ENCODE assay signal across 8 cellular contexts in the genomic region with DNA sequence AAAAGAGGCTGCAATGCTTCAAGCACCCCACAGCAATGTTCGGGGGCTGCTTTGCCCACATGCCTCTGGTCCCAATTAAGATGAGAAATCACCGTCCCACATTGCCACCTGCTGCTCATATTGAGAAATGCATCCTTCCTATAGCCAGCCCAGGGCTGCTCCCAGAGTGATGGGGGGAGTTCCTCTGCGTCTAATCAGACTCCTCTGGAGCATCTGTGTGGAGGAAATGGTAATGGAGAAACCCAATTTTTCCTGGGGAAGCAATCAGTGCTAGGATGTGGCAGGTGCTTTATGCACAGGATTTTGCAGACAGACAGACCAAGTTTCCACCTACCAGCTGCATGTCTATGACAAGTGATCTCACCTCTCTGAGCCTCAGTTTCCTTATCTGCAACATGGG. TPM values are rescaled to one million over a fixed set of nuclear protein-coding genes. Genes with fewer than 3 reads are reported as not detected.
DNase-seq lines count a peak whose midpoint lies in the region; ATAC-seq and TF ChIP-seq lines count a peak whose summit lies in the region.

No MANE protein-coding gene starts in this region.

- ATAC-seq in right cardiac atrium (peak; percentile 64 to 77), GM18861 (IDR thresholded peaks at IDR 0.05; ENCODE audit: unreplicated experiment) (no peak)

- H3K27me3 ChIP-seq in SU-DHL-6 (ENCODE audit: low read length) (no peaks in the 10 kb centered on the region), adipocyte (replicated peaks; ENCODE audit: control insufficient read depth, insufficient read depth, low read length) (no peaks in the 10 kb centered on the region), right cardiac atrium (ENCODE audit: control insufficient read depth, insufficient read depth) (no peaks in the 10 kb centered on the region)

- no peaks in the 10 kb centered on the region for H3K9me3 ChIP-seq in SU-DHL-6 (ENCODE audit: insufficient read depth, low read length)
- peaks cover 3% of the 10 kb centered on the region for H3K9me3 ChIP-seq in adipocyte (ENCODE audit: control insufficient read depth, low read length)
- no peaks in the 10 kb centered on the region for H3K9me3 ChIP-seq in right cardiac atrium (ENCODE audit: control insufficient read depth, low read length)

- no peaks in the 10 kb centered on the region for H3K79me2 ChIP-seq in SU-DHL-6 (ENCODE audit: insufficient read depth, low read length)

- DNase-seq in SIG-M5 treated with dmso at 0.1 percent for 504 hours (lab: John Stamatoyannopoulos, UW; ENCODE audit: unreplicated experiment), result peak; percentile 61
- DNase-seq in SIG-M5 (lab: John Stamatoyannopoulos, UW), result no peak
- DNase-seq in NCI-H1092 (lab: John Stamatoyannopoulos, UW), result peak; percentile 37
- DNase-seq in adipocyte (ENCODE audit: low read depth), result peak; percentile 86
- peak in 1 of 3 donors; percentile 60 for DNase-seq in right cardiac atrium
- DNase-seq in skeletal muscle cell (ENCODE audit: low read depth), result peak; percentile 3

- TF ChIP-seq CTCF in SU-DHL-6 (IDR thresholded peaks at IDR 0.05; ENCODE audit: insufficient read depth, low read length, poor library complexity, severe bottlenecking), result peak; percentile 63

- H3K27ac ChIP-seq in SU-DHL-6 (ENCODE audit: low read depth, low read length) (no peak overlapping the region), right cardiac atrium (ENCODE audit: low read length) (no peak overlapping the region)

- H3F3A ChIP-seq in SU-DHL-6 (ENCODE audit: insufficient read depth), result no peaks in the 10 kb centered on the region

- H4K20me1 ChIP-seq in SU-DHL-6 (ENCODE audit: low read depth, low read length), result no peaks in the 10 kb centered on the region

- no peak overlapping the region for H2AFZ ChIP-seq in SU-DHL-6 (ENCODE audit: low read depth, low read length, severe bottlenecking)

- H3K4me1 ChIP-seq in adipocyte (ENCODE audit: control insufficient read depth, insufficient read depth, low read length) (peaks cover 15% of the 10 kb centered on the region), right cardiac atrium (ENCODE audit: control insufficient read depth, insufficient read depth, low read length) (no peaks in the 10 kb centered on the region)

- H3K36me3 ChIP-seq in SU-DHL-6 (ENCODE audit: low read length), result no peaks in the 10 kb centered on the region
- H3K36me3 ChIP-seq in adipocyte (ENCODE audit: control insufficient read depth, insufficient read depth, low read length, severe bottlenecking), result peaks cover 79% of the 10 kb centered on the region

- no peaks in the 10 kb centered on the region for H3K9me2 ChIP-seq in SU-DHL-6 (replicated peaks; ENCODE audit: insufficient read depth, low read length)

- no peak overlapping the region for H3K4me3 ChIP-seq in SU-DHL-6 (ENCODE audit: insufficient read depth, low read length, poor library complexity, severe bottlenecking)
- no peak overlapping the region for H3K4me3 ChIP-seq in adipocyte (ENCODE audit: low read length)
- no peak overlapping the region for H3K4me3 ChIP-seq in right cardiac atrium (ENCODE audit: low read length)
- no peak overlapping the region for H3K4me3 ChIP-seq in skeletal muscle cell (ENCODE audit: low read depth, low read length)

- no peak overlapping the region for H3K9ac ChIP-seq in SU-DHL-6 (ENCODE audit: low read length)
- no peak overlapping the region for H3K9ac ChIP-seq in adipocyte (ENCODE audit: low read length)

- no peak overlapping the region for H3K4me2 ChIP-seq in SU-DHL-6 (ENCODE audit: low read depth, low read length, poor library complexity, severe bottlenecking)

- intact Hi-C loops in right cardiac atrium (cut with DNase I), result loop anchor here in 2 of 4 donors (2.0 to 5.0 kb wide), 2 partner anchors 200 to 202 kb away; no protein-coding TSS in a partner anchor

- 2% methylated on average over 3 of the region's 3 CpGs for WGBS in right cardiac atrium

RNA-seq across cellular contexts. Expression of a gene that starts 33.6 kb away (rescaled TPM):
- 10 to 100 TPM; 51.7 to 98.4 (median 66.3) TPM for total RNA-seq in right cardiac atrium
- polyA plus RNA-seq in right cardiac atrium, result 19.9 TPM

RNA-seq across cellular contexts. Expression of a gene that starts 51.8 kb away (rescaled TPM):
- total RNA-seq in right cardiac atrium, result 1 to 10 TPM in 2 of 4 donors, under 1 TPM in 2; 0.35 to 1.6 (median 0.79) TPM
- 0.66 TPM for polyA plus RNA-seq in right cardiac atrium
